Comparison of ENCODE assay signal across 20 cellular contexts in genomic region chr4:165631912-165632311, GRCh38.
DNase-seq lines count a peak whose midpoint lies in the region; ATAC-seq and TF ChIP-seq lines count a peak whose summit lies in the region.
"Had no signal": no experiment of that assay in that cellular context is flagged by ENCODE, and none has a peak within 500 bp of the region (broad histone marks: within the 10 kb centered on the region; RNA-seq: fewer than 3 reads in every experiment).

No MANE protein-coding gene starts in this region.

- ATAC-seq in Right ventricle myocardium superior (ENCODE audit: poor library complexity): peak; percentile 79
- no peak for ATAC-seq in activated T-cell treated with anti-CD3 and anti-CD28 coated beads, Interleukin-2, amount 50 U/mL, for 4 hours
- no peak for ATAC-seq in GM18505 (IDR thresholded peaks at IDR 0.05; ENCODE audit: unreplicated experiment)
- no peak for ATAC-seq in HG03521 (IDR thresholded peaks at IDR 0.05; ENCODE audit: unreplicated experiment)
- ATAC-seq: A549 had no signal

- no peaks in the 10 kb centered on the region for H3K4me1 ChIP-seq in breast epithelium
- H3K4me1 ChIP-seq: A549, transverse colon had no signal

- TF ChIP-seq CTCF in MCF 10A (IDR thresholded peaks at IDR 0.05; ENCODE audit: unreplicated experiment) (no peak), breast epithelium (IDR thresholded peaks at IDR 0.05) (no peak)

- intact Hi-C loops in MCF 10A (cut with micrococcal nuclease) (no loop called here), breast epithelium (cut with DNase I; ENCODE audit: low total_unique reads) (no loop called here), Right ventricle myocardium superior (cut with DNase I) (no loop called here)

- DNase-seq in MCF 10A (ENCODE audit: unreplicated experiment) (no peak), breast epithelium (ENCODE audit: low spot score in 2 of 2) (no peak), NCI-H69 (lab: John Stamatoyannopoulos, UW) (peak; percentile 92), Right ventricle myocardium superior (no peak), iPS-NIHi11 (ENCODE audit: low spot score) (no peak)
- no peak for DNase-seq in activated T-cell treated with anti-CD3 and anti-CD28 coated beads, Interleukin-2, amount 50 U/mL, for 4 hours
- DNase-seq: activated naive CD4-positive, alpha-beta T cell treated with anti-CD3 and anti-CD28 coated beads, Interleukin-2, amount 50 U/mL, for 16 hours; activated T-cell treated with anti-CD3 and anti-CD28 coated beads for 4 hours; cortex of kidney; GOT3; NCI-H1930; retina; RPMI8226; stimulated activated naive CD4-positive, alpha-beta T cell treated with Interleukin-2 at 50 U/mL for 16 hours; T-helper 1 cell; transverse colon had no signal

- no peaks in the 10 kb centered on the region for H3K9me3 Mint-ChIP-seq in MCF 10A (ENCODE audit: unreplicated experiment)
- H3K9me3 Mint-ChIP-seq in activated T-cell treated with anti-CD3 and anti-CD28 coated beads, Interleukin-2, amount 50 U/mL, for 4 hours: no peaks in the 10 kb centered on the region

- CTCF ChIA-PET in MCF 10A (lab: Yijun Ruan, JAX): interaction anchor here (0.5 to 1.3 kb wide), 4 partner anchors 9 to 460 kb away, joined by 3 to 4 read pairs (median 3); no protein-coding TSS in a partner anchor

- no peaks in the 10 kb centered on the region for H3K27me3 Mint-ChIP-seq in MCF 10A (ENCODE audit: insufficient read depth, unreplicated experiment)
- no peaks in the 10 kb centered on the region for H3K27me3 Mint-ChIP-seq in activated T-cell treated with anti-CD3 and anti-CD28 coated beads, Interleukin-2, amount 50 U/mL, for 4 hours (ENCODE audit: low read depth)

- H3K9me3 ChIP-seq in breast epithelium: peaks cover 0 to 4% of the 10 kb centered on the region in 2 donors
- H3K9me3 ChIP-seq: A549, transverse colon had no signal

- H3K36me3 ChIP-seq in breast epithelium: no peaks in the 10 kb centered on the region
- H3K36me3 ChIP-seq: transverse colon had no signal

- peak overlapping the region; percentile 90 for H3K27ac Mint-ChIP-seq in MCF 10A (ENCODE audit: low read depth, unreplicated experiment)

- H3K4me1 Mint-ChIP-seq in MCF 10A (ENCODE audit: insufficient read depth, unreplicated experiment): peaks cover 18% of the 10 kb centered on the region
- H3K4me1 Mint-ChIP-seq in activated T-cell treated with anti-CD3 and anti-CD28 coated beads, Interleukin-2, amount 50 U/mL, for 4 hours (ENCODE audit: low read depth): no peaks in the 10 kb centered on the region

- no peak overlapping the region for H3K4me3 Mint-ChIP-seq in MCF 10A (ENCODE audit: unreplicated experiment)
- no peak overlapping the region for H3K4me3 Mint-ChIP-seq in activated T-cell treated with anti-CD3 and anti-CD28 coated beads, Interleukin-2, amount 50 U/mL, for 4 hours

- no peak overlapping the region for H3K4me3 ChIP-seq in breast epithelium
- H3K4me3 ChIP-seq: A549, transverse colon had no signal

- H3K27ac ChIP-seq in breast epithelium: no peak overlapping the region
- H3K27ac ChIP-seq: A549, C4-2B, transverse colon had no signal

- TF ChIP-seq POLR2A in breast epithelium (IDR thresholded peaks at IDR 0.05) (no peak), GM18505 (IDR thresholded peaks at IDR 0.05; ENCODE audit: borderline replicate concordance, extremely low read depth, insufficient read depth, insufficient read length) (no peak)

- H3K36me3 Mint-ChIP-seq in MCF 10A (ENCODE audit: insufficient read depth, unreplicated experiment): no peaks in the 10 kb centered on the region
- H3K36me3 Mint-ChIP-seq in activated T-cell treated with anti-CD3 and anti-CD28 coated beads, Interleukin-2, amount 50 U/mL, for 4 hours (ENCODE audit: insufficient read depth): no peaks in the 10 kb centered on the region

- POLR2A ChIA-PET in MCF 10A (lab: Yijun Ruan, JAX): interaction anchor here (0.6 to 2.3 kb wide), 13 partner anchors 9 to 241 kb away, joined by 3 to 22 read pairs (median 5); no protein-coding TSS in a partner anchor

- TSS peak; percentile 80 for BruUV-seq in MCF 10A (replicated peaks; lab: Mats Ljungman, UMichigan)

- H3K27me3 ChIP-seq in breast epithelium: no peaks in the 10 kb centered on the region
- H3K27me3 ChIP-seq: transverse colon had no signal
